Comparison of ENCODE assay signal across 1 cellular context in the genomic region with DNA sequence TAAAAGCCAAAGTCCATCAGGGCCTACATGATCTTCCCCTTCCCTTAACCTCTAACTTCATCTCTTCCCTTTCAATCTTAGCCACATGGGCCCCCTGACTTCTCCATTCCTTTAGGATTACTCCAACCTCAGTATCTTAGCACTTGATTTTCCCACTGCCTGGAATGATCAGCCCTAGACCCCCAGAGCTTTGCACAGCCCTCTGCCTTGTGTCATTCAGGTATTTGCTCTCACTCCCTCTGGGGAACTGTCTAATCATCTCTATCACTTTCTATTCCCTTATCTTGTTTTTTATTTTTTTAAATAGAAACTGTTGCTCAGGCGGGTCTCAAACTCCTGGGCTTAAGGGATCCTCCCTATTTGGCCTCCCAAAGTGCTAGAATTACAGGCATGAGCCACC.
A peak's percentile ranks its signal among the peaks of the same experiment; 100 is the strongest.
TF ChIP-seq lines count a peak whose summit lies in the region.

No MANE protein-coding gene starts in this region.

TF ChIP-seq in HEK293, 187 proteins besides CTCF, POLR2A, EP300 and RAD21 (continued from another document):
- TF ChIP-seq, protein P1, sequence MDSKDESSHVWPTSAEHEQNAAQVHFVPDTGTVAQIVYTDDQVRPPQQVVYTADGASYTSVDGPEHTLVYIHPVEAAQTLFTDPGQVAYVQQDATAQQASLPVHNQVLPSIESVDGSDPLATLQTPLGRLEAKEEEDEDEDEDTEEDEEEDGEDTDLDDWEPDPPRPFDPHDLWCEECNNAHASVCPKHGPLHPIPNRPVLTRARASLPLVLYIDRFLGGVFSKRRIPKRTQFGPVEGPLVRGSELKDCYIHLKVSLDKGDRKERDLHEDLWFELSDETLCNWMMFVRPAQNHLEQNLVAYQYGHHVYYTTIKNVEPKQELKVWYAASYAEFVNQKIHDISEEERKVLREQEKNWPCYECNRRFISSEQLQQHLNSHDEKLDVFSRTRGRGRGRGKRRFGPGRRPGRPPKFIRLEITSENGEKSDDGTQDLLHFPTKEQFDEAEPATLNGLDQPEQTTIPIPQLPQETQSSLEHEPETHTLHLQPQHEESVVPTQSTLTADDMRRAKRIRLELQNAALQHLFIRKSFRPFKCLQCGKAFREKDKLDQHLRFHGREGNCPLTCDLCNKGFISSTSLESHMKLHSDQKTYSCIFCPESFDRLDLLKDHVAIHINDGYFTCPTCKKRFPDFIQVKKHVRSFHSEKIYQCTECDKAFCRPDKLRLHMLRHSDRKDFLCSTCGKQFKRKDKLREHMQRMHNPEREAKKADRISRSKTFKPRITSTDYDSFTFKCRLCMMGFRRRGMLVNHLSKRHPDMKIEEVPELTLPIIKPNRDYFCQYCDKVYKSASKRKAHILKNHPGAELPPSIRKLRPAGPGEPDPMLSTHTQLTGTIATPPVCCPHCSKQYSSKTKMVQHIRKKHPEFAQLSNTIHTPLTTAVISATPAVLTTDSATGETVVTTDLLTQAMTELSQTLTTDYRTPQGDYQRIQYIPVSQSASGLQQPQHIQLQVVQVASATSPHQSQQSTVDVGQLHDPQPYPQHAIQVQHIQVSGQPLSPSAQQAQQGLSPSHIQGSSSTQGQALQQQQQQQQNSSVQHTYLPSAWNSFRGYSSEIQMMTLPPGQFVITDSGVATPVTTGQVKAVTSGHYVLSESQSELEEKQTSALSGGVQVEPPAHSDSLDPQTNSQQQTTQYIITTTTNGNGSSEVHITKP (tag by site-specific recombination; IDR thresholded peaks at IDR 0.05): peak; percentile 6; the same call in 1 of the 2 replicates
- TF ChIP-seq ZBTB17 (tag by site-specific recombination; IDR thresholded peaks at IDR 0.05) (peak; percentile 4; the same call in 1 of the 2 replicates), PRDM4 (tag by site-specific recombination; IDR thresholded peaks at IDR 0.05) (0 out of 2 replicates have a peak, but pooled peaks have one; percentile 22), ZEB2 (tag by site-specific recombination; IDR thresholded peaks at IDR 0.05) (no peak), ZNF473 (tag by site-specific recombination; IDR thresholded peaks at IDR 0.05) (no peak), ZNF530 (tag by site-specific recombination; IDR thresholded peaks at IDR 0.05; ENCODE audit: low read depth) (no peak)
- TF ChIP-seq, protein P2, sequence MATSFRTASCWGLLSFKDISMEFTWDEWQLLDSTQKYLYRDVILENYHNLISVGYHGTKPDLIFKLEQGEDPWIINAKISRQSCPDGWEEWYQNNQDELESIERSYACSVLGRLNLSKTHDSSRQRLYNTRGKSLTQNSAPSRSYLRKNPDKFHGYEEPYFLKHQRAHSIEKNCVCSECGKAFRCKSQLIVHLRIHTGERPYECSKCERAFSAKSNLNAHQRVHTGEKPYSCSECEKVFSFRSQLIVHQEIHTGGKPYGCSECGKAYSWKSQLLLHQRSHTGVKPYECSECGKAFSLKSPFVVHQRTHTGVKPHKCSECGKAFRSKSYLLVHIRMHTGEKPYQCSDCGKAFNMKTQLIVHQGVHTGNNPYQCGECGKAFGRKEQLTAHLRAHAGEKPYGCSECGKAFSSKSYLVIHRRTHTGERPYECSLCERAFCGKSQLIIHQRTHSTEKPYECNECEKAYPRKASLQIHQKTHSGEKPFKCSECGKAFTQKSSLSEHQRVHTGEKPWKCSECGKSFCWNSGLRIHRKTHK (tag by site-specific recombination; IDR thresholded peaks at IDR 0.05): no peak
